1 cellular context compared by ENCODE assay signal in genomic region chr12:95978774-95979173, GRCh38.
A peak's percentile ranks its signal among the peaks of the same experiment; 100 is the strongest.
TF ChIP-seq lines count a peak whose summit lies in the region.

No MANE protein-coding gene starts in this region.

TF ChIP-seq in HepG2, 621 proteins besides CTCF, POLR2A, EP300 and RAD21 (continued from another document and continues in another):
- no peak for TF ChIP-seq KIAA2018 (CRISPR knock-in tag; IDR thresholded peaks at IDR 0.05; ENCODE audit: borderline replicate concordance)
- TF ChIP-seq JDP2 (CRISPR knock-in tag; IDR thresholded peaks at IDR 0.05; ENCODE audit: borderline replicate concordance), result no peak
- TF ChIP-seq ZNF678 (CRISPR knock-in tag; IDR thresholded peaks at IDR 0.05), result no peak
- TF ChIP-seq BRF2 (CRISPR knock-in tag; IDR thresholded peaks at IDR 0.05), result no peak
- TF ChIP-seq HOMEZ (CRISPR knock-in tag; IDR thresholded peaks at IDR 0.05; ENCODE audit: low read depth), result peak; percentile 45; the same call in 1 of the 2 replicates
- TF ChIP-seq HNRNPK (IDR thresholded peaks at IDR 0.05; ENCODE audit: low read depth, low read length, poor library complexity, severe bottlenecking), result no peak
- no peak for TF ChIP-seq CSRNP1 (CRISPR knock-in tag; IDR thresholded peaks at IDR 0.05)
- no peak for TF ChIP-seq KLF6 (CRISPR knock-in tag; IDR thresholded peaks at IDR 0.05)
- TF ChIP-seq KDM2A (CRISPR knock-in tag; IDR thresholded peaks at IDR 0.05; ENCODE audit: borderline replicate concordance, low read depth), result no peak
- TF ChIP-seq SMAD3 (CRISPR knock-in tag; IDR thresholded peaks at IDR 0.05), result no peak
- no peak for TF ChIP-seq XRCC5 (optimal IDR thresholded peaks at IDR 0.05; ENCODE audit: low read length)
- TF ChIP-seq ZKSCAN8 (CRISPR knock-in tag; IDR thresholded peaks at IDR 0.05; ENCODE audit: borderline replicate concordance), result no peak
- no peak for TF ChIP-seq TCF7L2 (IDR thresholded peaks at IDR 0.05; ENCODE audit: low read depth, low read length)
- no peak for TF ChIP-seq DNMT3B (CRISPR knock-in tag; conservative IDR thresholded peaks at IDR 0.05)
- no peak for TF ChIP-seq CREB3 (CRISPR knock-in tag; IDR thresholded peaks at IDR 0.05)
- TF ChIP-seq TSC22D2 (CRISPR knock-in tag; IDR thresholded peaks at IDR 0.05; ENCODE audit: borderline replicate concordance), result no peak
- no peak for TF ChIP-seq ISX (CRISPR knock-in tag; conservative IDR thresholded peaks at IDR 0.05)
- no peak for TF ChIP-seq ZNF710 (CRISPR knock-in tag; IDR thresholded peaks at IDR 0.05; ENCODE audit: borderline replicate concordance)
- TF ChIP-seq MIER3 (CRISPR knock-in tag; IDR thresholded peaks at IDR 0.05; ENCODE audit: borderline replicate concordance), result no peak
- no peak for TF ChIP-seq PATZ1 (CRISPR knock-in tag; IDR thresholded peaks at IDR 0.05)
- peak; percentile 13; the same call in 1 of the 2 replicates for TF ChIP-seq HNF4G (IDR thresholded peaks at IDR 0.05; ENCODE audit: borderline replicate concordance, low read depth, low read length)
- TF ChIP-seq HNF4G (CRISPR knock-in tag; IDR thresholded peaks at IDR 0.05; ENCODE audit: borderline replicate concordance, low read depth), result no peak
- no peak for TF ChIP-seq E2F2 (CRISPR knock-in tag; IDR thresholded peaks at IDR 0.05; ENCODE audit: borderline replicate concordance)
- TF ChIP-seq ZNF3 (CRISPR knock-in tag; IDR thresholded peaks at IDR 0.05), result no peak
- TF ChIP-seq POGZ (CRISPR knock-in tag; IDR thresholded peaks at IDR 0.05), result peak; percentile 71
- TF ChIP-seq CBX1 (IDR thresholded peaks at IDR 0.05; ENCODE audit: low read depth), result no peak
- peak; percentile 52; the same call in 1 of the 2 replicates for TF ChIP-seq RXRB (CRISPR knock-in tag; IDR thresholded peaks at IDR 0.05; ENCODE audit: borderline replicate concordance)
- no peak for TF ChIP-seq RNF2 (conservative IDR thresholded peaks at IDR 0.05; ENCODE audit: low read depth)
- TF ChIP-seq MATR3 (CRISPR knock-in tag; IDR thresholded peaks at IDR 0.05), result no peak
- no peak for TF ChIP-seq NBN (conservative IDR thresholded peaks at IDR 0.05)
- TF ChIP-seq SMYD3 (CRISPR knock-in tag; IDR thresholded peaks at IDR 0.05), result no peak
- TF ChIP-seq ATF7-NPFF (CRISPR knock-in tag; IDR thresholded peaks at IDR 0.05; ENCODE audit: low read depth), result no peak
- no peak for TF ChIP-seq SNAPC4 (CRISPR knock-in tag; IDR thresholded peaks at IDR 0.05)
